Comparison of ENCODE assay signal across 8 cellular contexts in genomic region chr4:133150643-133151300, GRCh38. TPM values are rescaled to one million over a fixed set of nuclear protein-coding genes. Genes with fewer than 3 reads are reported as not detected.
A peak's percentile ranks its signal among the peaks of the same experiment; 100 is the strongest.
DNase-seq lines count a peak whose midpoint lies in the region; ATAC-seq, FAIRE-seq and TF ChIP-seq lines count a peak whose summit lies in the region.

No MANE protein-coding gene starts in this region.

- H3K27ac Mint-ChIP-seq in osteocyte (ENCODE audit: unreplicated experiment): peak overlapping the region; percentile 47

- DNase-seq in BE2C (peak; percentile 54), HuH-7 (ENCODE audit: low spot score) (peak; percentile 3), osteocyte (ENCODE audit: extremely low spot score, unreplicated experiment) (peak; percentile 84), GM19240 (ENCODE audit: insufficient read length, low spot score) (no peak), RCC 7860 (ENCODE audit: low spot score) (no peak), NOMO-1 (lab: John Stamatoyannopoulos, UW; ENCODE audit: unreplicated experiment in 2 of 2) (no peak)

- H3K27me3 ChIP-seq in BE2C: no peaks in the 10 kb centered on the region
- peaks cover 0 to 34% of the 10 kb centered on the region in 2 donors for H3K27me3 ChIP-seq in esophagus (ENCODE audit: control insufficient read depth in 1 of 2, insufficient read depth in 2 of 2, low read length in 2 of 2)

- H3K4me3 ChIP-seq in BE2C (ENCODE audit: low read depth, low read length) (peak overlapping the region; percentile 94), esophagus (ENCODE audit: low read depth in 1 of 2, low read length in 2 of 2) (peak overlapping the region; percentile 4 to 9)

- H3K4me3 Mint-ChIP-seq in osteocyte (ENCODE audit: unreplicated experiment): peak overlapping the region; percentile 90

- FAIRE-seq in RCC 7860 (lab: Jason Lieb, UNC): no peak

- H3K9me3 ChIP-seq in BE2C (no peaks in the 10 kb centered on the region), esophagus (ENCODE audit: control insufficient read depth in 2 of 2, insufficient read depth in 1 of 2, low read depth in 1 of 2, low read length in 1 of 2) (peaks cover 0 to 14% of the 10 kb centered on the region in 2 donors)

- peaks cover 4% of the 10 kb centered on the region for H3K27me3 Mint-ChIP-seq in osteocyte (ENCODE audit: unreplicated experiment)

- H3K36me3 Mint-ChIP-seq in osteocyte (ENCODE audit: unreplicated experiment): no peaks in the 10 kb centered on the region

- peaks cover 3% of the 10 kb centered on the region; the same call in 1 of the 2 replicates for H3K4me1 ChIP-seq in BE2C
- peaks cover 12 to 19% of the 10 kb centered on the region in 2 donors for H3K4me1 ChIP-seq in esophagus (ENCODE audit: control insufficient read depth in 2 of 2, insufficient read depth in 2 of 2, low read length in 1 of 2)

- H3K4me1 Mint-ChIP-seq in osteocyte (ENCODE audit: unreplicated experiment): peaks cover 50% of the 10 kb centered on the region

- no peak overlapping the region for H3K27ac ChIP-seq in esophagus (ENCODE audit: low read depth in 2 of 2, low read length in 1 of 2)

- no peaks in the 10 kb centered on the region for H3K9me3 Mint-ChIP-seq in osteocyte (ENCODE audit: unreplicated experiment)

- no peak for TF ChIP-seq CTCF in BE2C (IDR thresholded peaks at IDR 0.05; ENCODE audit: low read depth, low read length)
- TF ChIP-seq CTCF in osteocyte (IDR thresholded peaks at IDR 0.05): no peak

- 2 to 4% methylated on average over 51 of the region's 51 CpGs for WGBS in esophagus, 2 donors

- ATAC-seq in HG02763 (IDR thresholded peaks at IDR 0.05; ENCODE audit: unreplicated experiment): no peak

- H3K36me3 ChIP-seq in BE2C (no peaks in the 10 kb centered on the region), esophagus (ENCODE audit: control insufficient read depth in 2 of 2, insufficient read depth in 2 of 2, low read length in 1 of 2) (no peaks in the 10 kb centered on the region)

RNA-seq across cellular contexts. Expression of gene PCDH10, which starts 1.7 kb away (rescaled TPM):
- polyA plus RNA-seq in BE2C (2012; ENCODE audit: insufficient read depth, insufficient read length, low read depth): 12.3 TPM
- polyA plus RNA-seq in esophagus: under 1 TPM; 0.04 to 0.06 TPM
- 11.0 and 14.6 TPM in 2 replicates for total RNA-seq in osteocyte

Comparison
In these comparisons a context has a peak if more than half of its experiments do, and no peak if none do; other contexts are left out.
1. DNase-seq: peak in BE2C (single experiment), HuH-7 (single experiment) and osteocyte (single experiment); none in GM19240 (single experiment), RCC 7860 (single experiment) and NOMO-1 (0 of 2).